Comparison of ENCODE assay signal across 21 cellular contexts in genomic region chr20:45863543-45864470, GRCh38.
"Had no signal": no experiment of that assay in that cellular context is flagged by ENCODE, and none has a peak within 500 bp of the region (broad histone marks: within the 10 kb centered on the region; RNA-seq: fewer than 3 reads in every experiment).

No MANE protein-coding gene starts in this region.

- H3K27me3 Mint-ChIP-seq: activated naive CD4-positive, alpha-beta T cell treated with anti-CD3 and anti-CD28 coated beads, Interleukin-2, amount 50 U/mL, for 24 hours; naive B cell had no signal

- H3K36me3 ChIP-seq: gastroesophageal sphincter, neutrophil, right atrium auricular region, tibial artery, vagina had no signal

- H3K27ac ChIP-seq: body of pancreas, epithelial cell of prostate, gastroesophageal sphincter, neutrophil, right atrium auricular region, tibial artery, vagina had no signal

- H3K4me3 Mint-ChIP-seq: activated naive CD4-positive, alpha-beta T cell treated with anti-CD3 and anti-CD28 coated beads, Interleukin-2, amount 50 U/mL, for 24 hours; naive B cell; stimulated activated effector memory CD8-positive, alpha-beta T cell treated with anti-CD3 and anti-CD28 coated beads, Interleukin-12 subunit alpha, Interleukin-12 subunit beta, amount 100 ng/mL, for 72 hours had no signal

- H3K9me3 Mint-ChIP-seq: activated naive CD4-positive, alpha-beta T cell treated with anti-CD3 and anti-CD28 coated beads, Interleukin-2, amount 50 U/mL, for 24 hours; naive B cell; stimulated activated effector memory CD8-positive, alpha-beta T cell treated with anti-CD3 and anti-CD28 coated beads, Interleukin-12 subunit alpha, Interleukin-12 subunit beta, amount 100 ng/mL, for 72 hours had no signal

- H3K4me1 ChIP-seq: body of pancreas, right atrium auricular region, vagina had no signal

- H3K36me3 Mint-ChIP-seq: stimulated activated effector memory CD8-positive, alpha-beta T cell treated with anti-CD3 and anti-CD28 coated beads, Interleukin-12 subunit alpha, Interleukin-12 subunit beta, amount 100 ng/mL, for 72 hours had no signal

- H3K27me3 ChIP-seq: body of pancreas, gastroesophageal sphincter, neutrophil, right atrium auricular region, tibial artery, vagina had no signal

- ATAC-seq: activated CD4-positive, CD25-positive, alpha-beta regulatory T cell treated with anti-CD3 and anti-CD28 coated beads, Interleukin-2, amount 50 U/mL, for 24 hours; body of pancreas; gastroesophageal sphincter; stimulated activated effector memory CD8-positive, alpha-beta T cell treated with anti-CD3 and anti-CD28 coated beads, Interleukin-12 subunit alpha, Interleukin-12 subunit beta, amount 100 ng/mL, for 72 hours had no signal

- DNase-seq: activated T-cell treated with anti-CD3 and anti-CD28 coated beads, Interleukin-2, amount 50 U/mL, for 1 hour; amniotic stem cell; body of pancreas; central memory CD4-positive, alpha-beta T cell; cortex of kidney; effector CD8-positive, alpha-beta T cell; hippocampal formation; midbrain; naive B cell; tibial artery had no signal

- H3K9me3 ChIP-seq: body of pancreas, gastroesophageal sphincter, neutrophil, right atrium auricular region, tibial artery, vagina had no signal

- H3K4me3 ChIP-seq: body of pancreas, gastroesophageal sphincter, lung, right atrium auricular region, smooth muscle cell, tibial artery, vagina had no signal

- FAIRE-seq: TTC549 had no signal

- H3K4me2 ChIP-seq: smooth muscle cell had no signal

- H3K27ac Mint-ChIP-seq: activated naive CD4-positive, alpha-beta T cell treated with anti-CD3 and anti-CD28 coated beads, Interleukin-2, amount 50 U/mL, for 24 hours; naive B cell; stimulated activated effector memory CD8-positive, alpha-beta T cell treated with anti-CD3 and anti-CD28 coated beads, Interleukin-12 subunit alpha, Interleukin-12 subunit beta, amount 100 ng/mL, for 72 hours had no signal
